8 cellular contexts compared by ENCODE assay signal in genomic region chr1:53393325-53393792, GRCh38.
DNase-seq lines count a peak whose midpoint lies in the region; ATAC-seq and TF ChIP-seq lines count a peak whose summit lies in the region.

No MANE protein-coding gene starts in this region.

- no peak overlapping the region for H3K23ac ChIP-seq in H9 (ENCODE audit: insufficient read length, low read depth, low read length)

- no peak overlapping the region for H4K8ac ChIP-seq in H9 (replicated peaks; ENCODE audit: insufficient read length, low read depth, low read length)

- peak; percentile 41 to 80 (median 64) for DNase-seq in CD4-positive, alpha-beta T cell
- DNase-seq in H9 (peak; percentile 88), NCI-H345 treated with DMSO at 0.1 percent for 48 hours (lab: John Stamatoyannopoulos, UW; ENCODE audit: unreplicated experiment) (peak; percentile 49), dermis blood vessel endothelial cell (peak; percentile 79), lower leg skin (ENCODE audit: low spot score in 2 of 2) (peak; percentile 67 to 96)
- DNase-seq in activated CD4-positive, alpha-beta T cell treated with anti-CD3 and anti-CD28 coated beads, Interleukin-2, amount 50 U/mL, for 1 hour = peak; percentile 67
- peak; percentile 60 for DNase-seq in stimulated activated CD8-positive, alpha-beta memory T cell treated with anti-CD3 and anti-CD28 coated beads, Interleukin-12 subunit alpha, Interleukin-12 subunit beta, amount 100 ng/mL, for 1 hour (ENCODE audit: low read depth)

- H3K79me1 ChIP-seq in H9 (ENCODE audit: insufficient read depth, low read depth, low read length, poor library complexity, severe bottlenecking) = no peaks in the 10 kb centered on the region

- H3K9ac ChIP-seq in H9 (ENCODE audit: extremely low read depth, insufficient read length, low read length) = no peak overlapping the region

- CTCF ChIA-PET in CD4-positive, alpha-beta T cell (lab: Charles Lee) = interaction anchor here (0.6 to 4.2 kb wide), 13 partner anchors 10 to 126 kb away, joined by 3 to 41 read pairs (median 4); no protein-coding TSS in a partner anchor

- no peak overlapping the region for H3K56ac ChIP-seq in H9 (ENCODE audit: insufficient read length, low read depth, low read length)

- no peak overlapping the region for H3K4ac ChIP-seq in H9 (ENCODE audit: low read depth, low read length)

- H3K79me2 ChIP-seq in H9 (ENCODE audit: insufficient read depth, low read length) = no peaks in the 10 kb centered on the region

- TF ChIP-seq POLR2A in lower leg skin (IDR thresholded peaks at IDR 0.05) = no peak

- H3K23me2 ChIP-seq in H9 (ENCODE audit: insufficient read length, low read depth, low read length, poor library complexity, severe bottlenecking) = no peaks in the 10 kb centered on the region

- H4K91ac ChIP-seq in H9 (ENCODE audit: insufficient read length, low read depth, low read length) = no peak overlapping the region

- H3K4me3 ChIP-seq in lower leg skin (ENCODE audit: low read depth, poor library complexity, severe bottlenecking) = no peak overlapping the region

- H3K18ac ChIP-seq in H9 (ENCODE audit: insufficient read length, low read depth, low read length) = no peak overlapping the region

- H3K27ac ChIP-seq in CD4-positive, alpha-beta T cell (ENCODE audit: low read depth, low read length) = no peak overlapping the region
- H3K27ac ChIP-seq in H9 (ENCODE audit: insufficient read length, low read depth, low read length) = no peak overlapping the region

- intact Hi-C loops in CD4-positive, alpha-beta T cell (cut with DNase I, micrococcal nuclease) = loop anchor here (1.0 kb wide), 1 partner anchor 115 kb away; no protein-coding TSS in a partner anchor
- intact Hi-C loops in lower leg skin (cut with DNase I; ENCODE audit: low total_unique reads) = loop anchor here (2.0 kb wide), 1 partner anchor 115 kb away; no protein-coding TSS in a partner anchor

- no peak overlapping the region for H3K4me2 ChIP-seq in H9 (ENCODE audit: insufficient read depth, insufficient read length, low read length)

- H4K5ac ChIP-seq in H9 (ENCODE audit: insufficient read length, low read depth, low read length) = no peak overlapping the region

- no peaks in the 10 kb centered on the region for H3K27me3 ChIP-seq in CD4-positive, alpha-beta T cell (ENCODE audit: control insufficient read depth, insufficient read depth, low read length)
- H3K27me3 ChIP-seq in H9 (ENCODE audit: insufficient read depth, low read length) = no peaks in the 10 kb centered on the region

- H2BK120ac ChIP-seq in H9 (ENCODE audit: low read depth, low read length, poor library complexity, severe bottlenecking) = no peak overlapping the region

- H3K9me3 Mint-ChIP-seq in CD4-positive, alpha-beta T cell = no peaks in the 10 kb centered on the region
- H3K9me3 Mint-ChIP-seq in H9 = peaks cover 0 to 2% of the 10 kb centered on the region in 2 experiments; a peak in 1 of 5 replicates

- no peak overlapping the region for H3K27ac Mint-ChIP-seq in CD4-positive, alpha-beta T cell
- H3K27ac Mint-ChIP-seq in H9 = peak overlapping the region in 2 of 3 experiments; percentile 32 to 49; a peak in 2 of 7 replicates

- WGBS in H9 (ENCODE audit: extremely low coverage, insufficient read length, low lambda C conversion rate) = no CpG with 5 or more reads among the region's 10 CpGs
- WGBS in lower leg skin, 2 donors = 14 to 17% methylated on average over 10 of the region's 10 CpGs

- no peak overlapping the region for H3T11ph ChIP-seq in H9 (ENCODE audit: low read length)

- no peaks in the 10 kb centered on the region for H3K36me3 Mint-ChIP-seq in CD4-positive, alpha-beta T cell (ENCODE audit: low read depth)
- 0 out of 7 replicates have a peak, but pooled peaks cover 0 to under 1% (median 0%) of the 10 kb centered on the region in 3 experiments for H3K36me3 Mint-ChIP-seq in H9 (ENCODE audit: insufficient read depth in 1 of 3, low read depth in 3 of 3)

- no peak overlapping the region for H2BK12ac ChIP-seq in H9 (ENCODE audit: insufficient read length, low read depth, low read length)

- H2AK5ac ChIP-seq in H9 (ENCODE audit: insufficient read length, low read length) = no peak overlapping the region

- H3K4me1 Mint-ChIP-seq in CD4-positive, alpha-beta T cell (ENCODE audit: low read depth) = no peaks in the 10 kb centered on the region
- peaks cover 50 to 55% of the 10 kb centered on the region in 2 experiments for H3K4me1 Mint-ChIP-seq in H9

- no peak overlapping the region for H2BK20ac ChIP-seq in H9 (ENCODE audit: low read depth, low read length, poor library complexity, severe bottlenecking)

- H3K4me1 ChIP-seq in H9 (ENCODE audit: insufficient read depth, low read length) = peaks cover 16% of the 10 kb centered on the region

- ATAC-seq in CD4-positive, alpha-beta T cell (ENCODE audit: poor library complexity) = peak; percentile 62
- ATAC-seq in GM19397 (IDR thresholded peaks at IDR 0.05; ENCODE audit: unreplicated experiment) = no peak

- H2AFZ ChIP-seq in H9 (ENCODE audit: low read length) = no peak overlapping the region

- H3K27me3 Mint-ChIP-seq in CD4-positive, alpha-beta T cell = no peaks in the 10 kb centered on the region
- H3K27me3 Mint-ChIP-seq in H9 (ENCODE audit: low read depth) = peaks cover 11% of the 10 kb centered on the region

- POLR2A ChIA-PET in CD4-positive, alpha-beta T cell (lab: Charles Lee) = interaction anchor here (0.7 to 1.7 kb wide), 3 partner anchors 20 to 115 kb away, joined by 3 to 8 read pairs (median 7); no protein-coding TSS in a partner anchor

- H2BK15ac ChIP-seq in H9 (ENCODE audit: low read depth, low read length) = no peak overlapping the region

- peak; percentile 87 for TF ChIP-seq CTCF in CD4-positive, alpha-beta T cell (IDR thresholded peaks at IDR 0.05)
- TF ChIP-seq CTCF in H9 (conservative IDR thresholded peaks at IDR 0.05) (peak; percentile 98), lower leg skin (IDR thresholded peaks at IDR 0.05) (peak in 1 of 3 donors; percentile 45)

- H3K14ac ChIP-seq in H9 (ENCODE audit: insufficient read depth, low read length) = no peak overlapping the region

- no peaks in the 10 kb centered on the region for H4K20me1 ChIP-seq in H9 (ENCODE audit: control insufficient read depth, insufficient read depth, insufficient read length)

- no peaks in the 10 kb centered on the region for H3K9me3 ChIP-seq in CD4-positive, alpha-beta T cell (ENCODE audit: control insufficient read depth, low read length)
- no peaks in the 10 kb centered on the region for H3K9me3 ChIP-seq in H9 (ENCODE audit: control insufficient read depth, low read depth, low read length)

- no peak overlapping the region for H2BK5ac ChIP-seq in H9 (ENCODE audit: insufficient read length, low read length)

- H3K4me3 Mint-ChIP-seq in CD4-positive, alpha-beta T cell = no peak overlapping the region
- H3K4me3 Mint-ChIP-seq in H9 = no peak overlapping the region
